ENCODE assay signal across 36 cellular contexts in the genomic region with DNA sequence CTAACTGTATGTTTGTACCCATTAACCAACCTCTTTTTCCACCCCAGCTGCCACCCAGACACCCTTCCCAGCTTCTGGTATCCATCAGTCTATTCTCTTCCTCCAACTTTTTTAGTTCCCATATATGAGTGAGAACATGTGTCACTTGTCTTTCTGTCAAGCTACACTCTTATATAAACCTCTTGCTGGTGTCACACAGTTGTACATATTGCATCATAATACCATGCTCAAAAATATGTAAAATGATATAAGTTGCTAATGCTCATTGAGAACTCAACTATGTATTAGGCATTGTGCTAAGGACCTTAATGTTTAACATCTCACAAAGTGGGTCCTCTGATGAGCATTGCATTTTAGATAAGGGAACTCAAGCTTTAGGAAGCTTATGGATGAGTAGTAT.
DNase-seq lines count a peak whose midpoint lies in the region; ATAC-seq, FAIRE-seq and TF ChIP-seq lines count a peak whose summit lies in the region.
"Had no signal": no experiment of that assay in that cellular context is flagged by ENCODE, and none has a peak within 500 bp of the region (broad histone marks: within the 10 kb centered on the region; RNA-seq: fewer than 3 reads in every experiment).

No MANE protein-coding gene starts in this region.

- H3K9me3 ChIP-seq in HepG2 (ENCODE audit: low read length) (no peaks in the 10 kb centered on the region), right lobe of liver (no peaks in the 10 kb centered on the region), IMR-90 (ENCODE audit: control insufficient read depth, insufficient read depth, low read length) (no peaks in the 10 kb centered on the region), astrocyte (ENCODE audit: insufficient read depth, low read depth, low read length) (no peaks in the 10 kb centered on the region), endodermal cell (ENCODE audit: control insufficient read depth, low read length) (no peaks in the 10 kb centered on the region)
- H3K9me3 ChIP-seq: A549; BE2C; BLaER1; BLaER1 treated with 17β-estradiol and CSF1 and Interleukin-3, amounts not matched to agents 10 nM and 100 nM; Caco-2 had no signal

- dilution Hi-C loops in IMR-90 (cut with HindIII; ENCODE audit: low sequenced_read_pairs, unreplicated experiment), result no loop called here

- in situ Hi-C loops in HepG2 (cut with HindIII; ENCODE audit: extremely low pct_ligation_motif_present, low pct_unique_long_range_greater_than_20kb) (no loop called here), IMR-90 (cut with MboI; ENCODE audit: low sequenced_read_pairs) (no loop called here)

- H2BK20ac ChIP-seq in IMR-90 (ENCODE audit: low read depth, low read length), result no peak overlapping the region

- H2AK5ac ChIP-seq in IMR-90 (ENCODE audit: low read depth, low read length), result no peak overlapping the region

- FAIRE-seq in HepG2 (lab: Jason Lieb, UNC) (no peak), astrocyte (lab: Jason Lieb, UNC) (peak; percentile 37)
- FAIRE-seq: A549, D721Med had no signal

- no peak overlapping the region for H2BK15ac ChIP-seq in IMR-90 (ENCODE audit: low read depth, low read length)

- H3K79me2 ChIP-seq in HepG2 (ENCODE audit: insufficient read depth, low read length) (no peaks in the 10 kb centered on the region), astrocyte (ENCODE audit: insufficient read depth, low read length) (no peaks in the 10 kb centered on the region)

- no peaks in the 10 kb centered on the region for H4K20me1 ChIP-seq in HepG2 (ENCODE audit: insufficient read depth, low read length)
- H4K20me1 ChIP-seq in IMR-90 (ENCODE audit: insufficient read depth, low read length), result no peaks in the 10 kb centered on the region
- peaks cover 11% of the 10 kb centered on the region for H4K20me1 ChIP-seq in astrocyte (ENCODE audit: insufficient read depth, low read length)
- H4K20me1 ChIP-seq: BLaER1; BLaER1 treated with 17β-estradiol and CSF1 and Interleukin-3, amounts not matched to agents 10 nM and 100 nM had no signal

- no peak for TF ChIP-seq POLR2A in HepG2 (IDR thresholded peaks at IDR 0.05; ENCODE audit: insufficient read depth in 1 of 2, low read depth in 2 of 2, low read length in 2 of 2)
- TF ChIP-seq POLR2A in right lobe of liver (IDR thresholded peaks at IDR 0.05), result no peak
- no peak for TF ChIP-seq POLR2A in IMR-90 (IDR thresholded peaks at IDR 0.05; ENCODE audit: low read depth, low read length)

- H3K27ac ChIP-seq in HepG2 (ENCODE audit: extremely low read length, insufficient read depth, low read length) (no peak overlapping the region), right lobe of liver (no peak overlapping the region), IMR-90 (ENCODE audit: insufficient read depth, low read length) (no peak overlapping the region), astrocyte (ENCODE audit: low read depth, low read length) (no peak overlapping the region), endodermal cell (ENCODE audit: low read depth, low read length) (no peak overlapping the region)
- H3K27ac ChIP-seq: 22Rv1; A549; BLaER1; BLaER1 treated with 17β-estradiol and CSF1 and Interleukin-3, amounts not matched to agents 10 nM and 100 nM; C4-2B had no signal

- H3K27ac Mint-ChIP-seq in astrocyte (ENCODE audit: unreplicated experiment) (no peak overlapping the region), progenitor cell of endocrine pancreas (peak overlapping the region; percentile 3), endodermal cell (no peak overlapping the region)
- H3K27ac Mint-ChIP-seq: B cell; CD14-positive monocyte; CD4-positive, alpha-beta memory T cell; CD4-positive, alpha-beta T cell; CD4-positive, CD25-positive, alpha-beta regulatory T cell; CD8-positive, alpha-beta memory T cell; CD8-positive, alpha-beta T cell had no signal

- H3K14ac ChIP-seq in IMR-90 (replicated peaks; ENCODE audit: low read depth, low read length), result no peak overlapping the region

- no peaks in the 10 kb centered on the region for H3K9me1 ChIP-seq in IMR-90 (ENCODE audit: insufficient read depth, low read length)

- H3K18ac ChIP-seq in IMR-90 (ENCODE audit: low read depth, low read length), result no peak overlapping the region

- H3K36me3 Mint-ChIP-seq in astrocyte (ENCODE audit: low read depth, unreplicated experiment) (peaks cover 3% of the 10 kb centered on the region), progenitor cell of endocrine pancreas (ENCODE audit: insufficient read depth) (no peaks in the 10 kb centered on the region), endodermal cell (ENCODE audit: low read depth) (peaks cover 6% of the 10 kb centered on the region)
- H3K36me3 Mint-ChIP-seq: CD14-positive monocyte; CD4-positive, alpha-beta memory T cell; CD4-positive, CD25-positive, alpha-beta regulatory T cell; CD8-positive, alpha-beta memory T cell; CD8-positive, alpha-beta T cell had no signal

- H3K27me3 Mint-ChIP-seq in astrocyte (ENCODE audit: low read depth, unreplicated experiment) (no peaks in the 10 kb centered on the region), progenitor cell of endocrine pancreas (no peaks in the 10 kb centered on the region), endodermal cell (ENCODE audit: insufficient read depth) (no peaks in the 10 kb centered on the region)
- H3K27me3 Mint-ChIP-seq: B cell; CD4-positive, alpha-beta T cell; CD4-positive, CD25-positive, alpha-beta regulatory T cell had no signal

- H3K4me2 ChIP-seq in HepG2 (ENCODE audit: low read depth, low read length), result no peak overlapping the region
- H3K4me2 ChIP-seq in IMR-90 (ENCODE audit: low read depth, low read length), result no peak overlapping the region
- no peak overlapping the region for H3K4me2 ChIP-seq in astrocyte (ENCODE audit: low read length)
- H3K4me2 ChIP-seq: A549; BLaER1; BLaER1 treated with 17β-estradiol and CSF1 and Interleukin-3, amounts not matched to agents 10 nM and 100 nM had no signal

- no peak overlapping the region for H2AK9ac ChIP-seq in IMR-90 (replicated peaks; ENCODE audit: low read depth, low read length, poor library complexity)

- ATAC-seq in HepG2, result no peak
- no peak for ATAC-seq in right lobe of liver
- ATAC-seq in IMR-90 (ENCODE audit: low read depth), result no peak
- no peak for ATAC-seq in GM21515 (IDR thresholded peaks at IDR 0.05; ENCODE audit: unreplicated experiment)
- ATAC-seq in HG02840 (IDR thresholded peaks at IDR 0.05; ENCODE audit: low FRiP score, unreplicated experiment), result no peak
- ATAC-seq: A549; CD8-positive, alpha-beta T cell had no signal

- H2AFZ ChIP-seq in HepG2 (ENCODE audit: low read length) (no peak overlapping the region), IMR-90 (replicated peaks; ENCODE audit: low read length, poor library complexity) (no peak overlapping the region), astrocyte (ENCODE audit: low read depth, low read length) (no peak overlapping the region)

- H4K91ac ChIP-seq in IMR-90 (ENCODE audit: insufficient read depth, low read depth, low read length), result no peak overlapping the region

- H3K9ac ChIP-seq in HepG2 (ENCODE audit: insufficient read depth, low read depth, low read length), result no peak overlapping the region
- no peak overlapping the region for H3K9ac ChIP-seq in IMR-90 (ENCODE audit: low read depth, low read length)
- no peak overlapping the region for H3K9ac ChIP-seq in astrocyte (ENCODE audit: low read length)
- H3K9ac ChIP-seq in endodermal cell (ENCODE audit: extremely low read depth, low read length, poor library complexity, severe bottlenecking), result no peak overlapping the region
- H3K9ac ChIP-seq: BLaER1; BLaER1 treated with 17β-estradiol and CSF1 and Interleukin-3, amounts not matched to agents 10 nM and 100 nM had no signal

- DNase-seq in HepG2 (ENCODE audit: low spot score) (no peak), right lobe of liver (no peak), IMR-90 (no peak), astrocyte (ENCODE audit: low read depth) (no peak), progenitor cell of endocrine pancreas (ENCODE audit: low spot score, unreplicated experiment) (no peak), endodermal cell (no peak)
- DNase-seq: 8988T; ACHN; AML-193; BE2C; C1 segment of cervical spinal cord; Caco-2; Calu3; CD4-positive, alpha-beta memory T cell; CD4-positive, alpha-beta T cell; CD4-positive, CD25-positive, alpha-beta regulatory T cell; CD8-positive, alpha-beta memory T cell; CD8-positive, alpha-beta T cell; COR-L47; DMS 273 treated with DMSO at 0.1 percent for 48 hours; DMS153; DMS53; DMS79; DMS79 treated with DMSO at 0.1 percent for 48 hours; DND-41; EL had no signal

- no peak overlapping the region for H3K4ac ChIP-seq in IMR-90 (ENCODE audit: low read depth, low read length)

- H2BK5ac ChIP-seq in IMR-90 (ENCODE audit: low read depth, low read length, poor library complexity, severe bottlenecking), result no peak overlapping the region

- H3K23ac ChIP-seq in IMR-90 (ENCODE audit: low read depth, low read length), result no peak overlapping the region

- no peak overlapping the region for H4K5ac ChIP-seq in IMR-90 (ENCODE audit: low read depth, low read length)

- H3K36me3 ChIP-seq in HepG2 (replicated peaks in 1 of 2; ENCODE audit: control insufficient read depth in 1 of 2, insufficient read depth in 2 of 2, low read length in 2 of 2) (no peaks in the 10 kb centered on the region), right lobe of liver (no peaks in the 10 kb centered on the region), IMR-90 (ENCODE audit: control insufficient read depth, insufficient read depth, low read length) (no peaks in the 10 kb centered on the region), astrocyte (ENCODE audit: insufficient read depth, low read length) (no peaks in the 10 kb centered on the region), endodermal cell (ENCODE audit: control insufficient read depth, insufficient read depth, low read length) (no peaks in the 10 kb centered on the region)
- H3K36me3 ChIP-seq: BE2C; BLaER1; BLaER1 treated with 17β-estradiol and CSF1 and Interleukin-3, amounts not matched to agents 10 nM and 100 nM had no signal

- no peaks in the 10 kb centered on the region for H3K27me3 ChIP-seq in HepG2 (ENCODE audit: control insufficient read depth in 1 of 2, insufficient read depth in 2 of 2, low read length in 2 of 2)
- H3K27me3 ChIP-seq in right lobe of liver, result no peaks in the 10 kb centered on the region
- no peaks in the 10 kb centered on the region for H3K27me3 ChIP-seq in IMR-90 (ENCODE audit: control insufficient read depth, insufficient read depth, low read length)
- H3K27me3 ChIP-seq in astrocyte (ENCODE audit: insufficient read depth, low read length), result no peaks in the 10 kb centered on the region
- H3K27me3 ChIP-seq in endodermal cell (ENCODE audit: control insufficient read depth, insufficient read depth, low read length, poor library complexity, severe bottlenecking), result no peaks in the 10 kb centered on the region
- H3K27me3 ChIP-seq: BE2C; BLaER1; BLaER1 treated with 17β-estradiol and CSF1 and Interleukin-3, amounts not matched to agents 10 nM and 100 nM had no signal

- no peaks in the 10 kb centered on the region for H3K9me3 Mint-ChIP-seq in astrocyte (ENCODE audit: unreplicated experiment)
- H3K9me3 Mint-ChIP-seq in progenitor cell of endocrine pancreas (ENCODE audit: low read depth), result peaks cover 3% of the 10 kb centered on the region
- no peaks in the 10 kb centered on the region for H3K9me3 Mint-ChIP-seq in endodermal cell
- H3K9me3 Mint-ChIP-seq: CD4-positive, alpha-beta memory T cell; CD4-positive, alpha-beta T cell; CD8-positive, alpha-beta T cell had no signal

- no peak overlapping the region for H2BK120ac ChIP-seq in IMR-90 (ENCODE audit: low read depth, low read length)

- TF ChIP-seq RAD21 in HepG2 (CRISPR knock-in tag; IDR thresholded peaks at IDR 0.05) (no peak), IMR-90 (IDR thresholded peaks at IDR 0.05; ENCODE audit: low read length) (no peak)

- POLR2A ChIA-PET in HepG2 (lab: Yijun Ruan, JAX), result no interaction called here
- POLR2A ChIA-PET in IMR-90 (lab: Charles Lee; ENCODE audit: unreplicated experiment), result no interaction called here

- intact Hi-C loops in HepG2 (cut with micrococcal nuclease; ENCODE audit: unreplicated experiment), result no loop called here
- intact Hi-C loops in right lobe of liver (cut with DNase I), result no loop called here
- intact Hi-C loops in IMR-90 (cut with micrococcal nuclease), result no loop called here

- H3K4me3 ChIP-seq in HepG2 (replicated peaks in 1 of 3; ENCODE audit: insufficient read depth in 1 of 3, low read depth in 2 of 3, low read length in 3 of 3), result no peak overlapping the region
- no peak overlapping the region for H3K4me3 ChIP-seq in right lobe of liver
- no peak overlapping the region for H3K4me3 ChIP-seq in IMR-90 (ENCODE audit: insufficient read depth, low read depth, low read length)
- no peak overlapping the region for H3K4me3 ChIP-seq in astrocyte (ENCODE audit: insufficient read depth, low read depth, low read length)
- no peak overlapping the region for H3K4me3 ChIP-seq in endodermal cell (ENCODE audit: low read length)
- H3K4me3 ChIP-seq: A549; BLaER1; BLaER1 treated with 17β-estradiol and CSF1 and Interleukin-3, amounts not matched to agents 10 nM and 100 nM had no signal

- no TSS peak for BruUV-seq in HepG2 (replicated peaks; lab: Mats Ljungman, UMichigan)
- BruUV-seq in IMR-90 (replicated peaks; lab: Mats Ljungman, UMichigan), result no TSS peak

- H4K8ac ChIP-seq in IMR-90 (ENCODE audit: low read depth in 2 of 2, low read length in 2 of 2), result no peak overlapping the region

- H3K79me1 ChIP-seq in IMR-90 (ENCODE audit: low read depth in 1 of 2, low read length in 2 of 2), result no peaks in the 10 kb centered on the region

- H3K4me3 Mint-ChIP-seq in astrocyte (ENCODE audit: unreplicated experiment) (no peak overlapping the region), progenitor cell of endocrine pancreas (ENCODE audit: low read depth) (no peak overlapping the region), endodermal cell (no peak overlapping the region)
- H3K4me3 Mint-ChIP-seq: B cell; CD14-positive monocyte; CD4-positive, alpha-beta memory T cell; CD4-positive, alpha-beta T cell; CD4-positive, CD25-positive, alpha-beta regulatory T cell; CD8-positive, alpha-beta memory T cell; CD8-positive, alpha-beta T cell had no signal

- peaks cover 11% of the 10 kb centered on the region for H3K4me1 Mint-ChIP-seq in astrocyte (ENCODE audit: low read depth, unreplicated experiment)
- H3K4me1 Mint-ChIP-seq in progenitor cell of endocrine pancreas (ENCODE audit: low read depth), result no peaks in the 10 kb centered on the region
- peaks cover 10% of the 10 kb centered on the region for H3K4me1 Mint-ChIP-seq in endodermal cell
- H3K4me1 Mint-ChIP-seq: B cell; CD14-positive monocyte; CD4-positive, alpha-beta memory T cell; CD4-positive, CD25-positive, alpha-beta regulatory T cell; CD8-positive, alpha-beta memory T cell had no signal

- no peak overlapping the region for H3K56ac ChIP-seq in IMR-90 (ENCODE audit: extremely low read depth, insufficient read depth, low read length)

- no peak for TF ChIP-seq CTCF in HepG2 (CRISPR knock-in tag; IDR thresholded peaks at IDR 0.05)
- TF ChIP-seq CTCF in right lobe of liver (IDR thresholded peaks at IDR 0.05), result no peak
- TF ChIP-seq CTCF in IMR-90 (conservative IDR thresholded peaks at IDR 0.05; ENCODE audit: low read depth, low read length), result no peak
- no peak for TF ChIP-seq CTCF in astrocyte (IDR thresholded peaks at IDR 0.05; ENCODE audit: insufficient read depth, low read depth, low read length)
- no peak for TF ChIP-seq CTCF in progenitor cell of endocrine pancreas (IDR thresholded peaks at IDR 0.05; ENCODE audit: unreplicated experiment)
- no peak for TF ChIP-seq CTCF in endodermal cell (conservative IDR thresholded peaks at IDR 0.05)

- CTCF ChIA-PET in HepG2 (lab: Yijun Ruan, JAX; ENCODE audit: low intra/inter-chr PET ratio, low total read pairs) (no interaction called here), IMR-90 (lab: Yijun Ruan, JAX) (no interaction called here)

- TF ChIP-seq EP300 in HepG2 (IDR thresholded peaks at IDR 0.05; ENCODE audit: low read depth in 2 of 2, low read length in 2 of 2), result no peak
- no peak for TF ChIP-seq EP300 in HepG2 (CRISPR knock-in tag; IDR thresholded peaks at IDR 0.05; ENCODE audit: borderline replicate concordance)

- no peaks in the 10 kb centered on the region for H3K4me1 ChIP-seq in HepG2 (ENCODE audit: insufficient read depth, low read length)
- no peaks in the 10 kb centered on the region for H3K4me1 ChIP-seq in right lobe of liver
- H3K4me1 ChIP-seq in IMR-90 (ENCODE audit: control insufficient read depth, insufficient read depth, low read length), result no peaks in the 10 kb centered on the region
- no peaks in the 10 kb centered on the region for H3K4me1 ChIP-seq in astrocyte (ENCODE audit: insufficient read depth, low read length)
- H3K4me1 ChIP-seq in endodermal cell (ENCODE audit: control insufficient read depth, insufficient read depth, low read length), result peaks cover 5% of the 10 kb centered on the region
- H3K4me1 ChIP-seq: A549, BE2C, BLaER1, Caco-2 had no signal
